20 cellular contexts compared by ENCODE assay signal in the genomic region with DNA sequence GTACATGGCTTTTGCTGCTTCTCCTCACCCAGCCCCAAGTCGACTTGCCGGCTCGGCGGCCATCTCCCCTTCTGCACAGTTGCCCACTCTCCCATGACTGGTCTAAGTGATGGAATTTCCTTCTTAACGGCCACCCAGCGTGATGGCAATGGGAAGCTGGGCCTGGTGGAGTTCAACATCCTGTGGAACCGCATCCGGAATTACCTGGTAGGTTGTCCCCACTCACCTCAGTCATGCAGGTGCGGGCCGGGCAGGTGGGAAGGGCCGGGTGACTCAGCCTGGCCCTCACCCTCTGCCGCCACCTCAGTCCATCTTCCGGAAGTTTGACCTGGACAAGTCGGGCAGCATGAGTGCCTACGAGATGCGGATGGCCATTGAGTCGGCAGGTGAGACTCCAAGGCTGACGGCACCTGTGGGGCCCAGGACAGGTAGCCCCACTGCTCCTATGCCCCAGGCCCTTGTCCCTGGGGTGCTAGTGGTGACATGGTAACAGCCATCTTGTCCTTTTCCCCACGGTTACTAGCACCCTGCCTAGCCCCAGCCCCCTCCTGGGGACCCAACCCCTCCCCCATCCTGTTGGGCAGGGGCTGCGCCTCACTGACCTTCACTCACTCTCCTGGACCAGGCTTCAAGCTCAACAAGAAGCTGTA. TPM values are rescaled to one million over a fixed set of nuclear protein-coding genes. Genes with fewer than 3 reads are reported as not detected.
"Had no signal": no experiment of that assay in that cellular context is flagged by ENCODE, and none has a peak within 500 bp of the region (broad histone marks: within the 10 kb centered on the region; RNA-seq: fewer than 3 reads in every experiment).

No MANE protein-coding gene starts in this region.

- H3K27me3 ChIP-seq: hepatocyte had no signal

- H3K4me3 ChIP-seq: hepatocyte, thoracic aorta had no signal

- ATAC-seq: effector memory CD8-positive, alpha-beta T cell; left cardiac atrium; stimulated activated effector memory CD8-positive, alpha-beta T cell treated with anti-CD3 and anti-CD28 coated beads, Interleukin-12 subunit alpha, Interleukin-12 subunit beta, amount 100 ng/mL, for 72 hours had no signal

- H3K27ac ChIP-seq: hepatocyte, thoracic aorta had no signal

- DNase-seq: activated CD4-positive, alpha-beta T cell treated with anti-CD3 and anti-CD28 coated beads, Interleukin-2, amount 10 ng/mL, durations not matched to agents 7 days and 5 days; activated naive CD4-positive, alpha-beta T cell; activated naive CD8-positive, alpha-beta T cell treated with anti-CD3 and anti-CD28 coated beads for 36 hours; amniotic stem cell; effector memory CD8-positive, alpha-beta T cell; foreskin fibroblast; left cardiac atrium; midbrain; nucleus accumbens; stimulated activated CD4-positive, alpha-beta T cell treated with anti-CD3 and anti-CD28 coated beads, Interleukin-15, amount 100 ng/mL, for 24 hours; stimulated activated CD4-positive, alpha-beta T cell treated with anti-CD3 and anti-CD28 coated beads, Interleukin-4, amount 100 ng/mL, for 1 hour had no signal

- H3K9me3 ChIP-seq: thoracic aorta had no signal

RNA-seq across cellular contexts. Expression of a gene that starts 39.8 kb away (rescaled TPM):
- total RNA-seq: activated CD4-positive, alpha-beta T cell treated with anti-CD3 and anti-CD28 coated beads, Interleukin-2, amount 10 ng/mL, durations not matched to agents 7 days and 5 days; activated CD8-positive, alpha-beta memory T cell treated with anti-CD3 and anti-CD28 coated beads for 36 hours; activated naive CD8-positive, alpha-beta T cell treated with anti-CD3 and anti-CD28 coated beads for 36 hours; dermis microvascular lymphatic vessel endothelial cell; glomerular endothelial cell; hepatocyte; left cardiac atrium; lung microvascular endothelial cell; skeletal muscle tissue; thoracic aorta; urinary bladder had no signal
- polyA plus RNA-seq: hepatocyte, urinary bladder had no signal
